ENCODE assay signal across 1 cellular context in the genomic region with DNA sequence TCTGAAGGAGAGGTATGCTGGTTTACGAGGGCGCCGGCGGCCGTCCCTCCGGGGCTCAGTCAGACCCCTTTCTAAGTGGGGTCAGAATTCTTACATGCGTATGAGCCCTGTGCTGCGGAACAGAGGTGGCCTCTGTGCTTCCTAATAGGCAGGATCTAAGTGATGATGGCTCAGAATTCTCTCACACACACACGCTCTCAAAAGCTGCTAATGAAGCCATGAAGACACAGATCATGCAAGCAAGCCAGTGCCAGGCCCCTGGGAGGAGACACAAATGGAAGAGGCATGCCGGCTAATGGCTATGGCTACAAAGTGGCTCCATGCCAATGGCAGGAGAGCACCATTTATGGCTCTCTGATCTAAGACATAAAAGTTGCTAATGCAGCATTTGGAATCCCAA.
TF ChIP-seq lines count a peak whose summit lies in the region.

No MANE protein-coding gene starts in this region.

TF ChIP-seq in K562, 482 proteins besides CTCF, POLR2A, EP300 and RAD21:
- TF ChIP-seq SUPT5H (IDR thresholded peaks at IDR 0.05): no peak
- no peak for TF ChIP-seq GTF3C2 (IDR thresholded peaks at IDR 0.05; ENCODE audit: borderline replicate concordance, extremely low read depth, insufficient read length)
- no peak for TF ChIP-seq BDP1 (IDR thresholded peaks at IDR 0.05; ENCODE audit: insufficient read depth, insufficient read length)
- no peak for TF ChIP-seq SMAD2 (IDR thresholded peaks at IDR 0.05; ENCODE audit: low read depth, low read length)
